ENCODE assay signal across 24 cellular contexts in the genomic region with DNA sequence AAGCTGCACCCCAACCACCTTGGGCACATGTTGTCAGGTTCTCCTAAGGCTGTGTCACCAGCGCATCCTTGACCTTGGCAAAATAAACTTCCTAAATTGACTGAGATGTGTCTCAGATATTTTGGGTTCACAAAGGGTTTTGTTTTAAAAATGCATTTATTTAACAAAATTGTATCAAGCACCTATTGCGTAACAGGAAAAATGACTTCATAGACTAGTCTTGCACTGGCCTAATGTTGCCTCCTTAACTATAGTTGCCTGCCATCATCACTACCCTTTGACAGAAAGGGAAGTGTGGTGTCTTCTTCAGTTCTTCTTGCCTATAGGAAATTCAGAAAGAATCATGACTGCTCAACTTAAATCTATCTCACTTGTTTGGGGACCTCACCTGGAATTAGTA.
"Had no signal": no experiment of that assay in that cellular context is flagged by ENCODE, and none has a peak within 500 bp of the region (broad histone marks: within the 10 kb centered on the region; RNA-seq: fewer than 3 reads in every experiment).

No MANE protein-coding gene starts in this region.

- H3K9me3 ChIP-seq: ascending aorta, SJCRH30 had no signal

- FAIRE-seq: TTC549 had no signal

- H3K27me3 Mint-ChIP-seq: activated CD4-positive, alpha-beta T cell treated with anti-CD3 and anti-CD28 coated beads, Interleukin-2, amount 10 ng/mL, durations not matched to agents 24 days and 14 days; activated CD8-positive, alpha-beta T cell treated with anti-CD3 and anti-CD28 coated beads for 36 hours; activated naive CD4-positive, alpha-beta T cell treated with anti-CD3 and anti-CD28 coated beads, Interleukin-2, amount 50 U/mL, for 24 hours; activated naive CD8-positive, alpha-beta T cell treated with anti-CD3 and anti-CD28 coated beads, Interleukin-2, amount 10 ng/mL, durations not matched to agents 7 days and 5 days had no signal

- H3K27me3 ChIP-seq: ascending aorta, SJCRH30 had no signal

- ATAC-seq: activated CD8-positive, alpha-beta T cell treated with anti-CD3 and anti-CD28 coated beads for 36 hours; activated T-cell treated with anti-CD3 and anti-CD28 coated beads, Interleukin-2, amount 50 U/mL, for 72 hours; Panc1 had no signal

- H3K27ac ChIP-seq: ascending aorta, SJCRH30, SK-N-MC had no signal

- DNase-seq: activated CD4-positive, alpha-beta T cell treated with anti-CD3 and anti-CD28 coated beads, Interleukin-2, amount 10 ng/mL, durations not matched to agents 24 days and 14 days; activated CD4-positive, alpha-beta T cell treated with anti-CD3 and anti-CD28 coated beads, Interleukin-2, amount 50 U/mL, for 4 hours; activated CD8-positive, alpha-beta T cell treated with anti-CD3 and anti-CD28 coated beads for 36 hours; activated gamma-delta T cell; activated naive CD4-positive, alpha-beta T cell treated with Interleukin-2 at 50 U/mL for 16 hours; activated naive CD8-positive, alpha-beta T cell treated with anti-CD3 and anti-CD28 coated beads, Interleukin-2, amount 10 ng/mL, durations not matched to agents 7 days and 5 days; activated T-cell treated with anti-CD3 and anti-CD28 coated beads, Interleukin-2, amount 50 U/mL, for 1 hour; activated T-cell treated with anti-CD3 and anti-CD28 coated beads, Interleukin-2, amount 50 U/mL, for 72 hours; amygdala; NCI-H1105; NCI-H1417 treated with DMSO at 0.1 percent for 48 hours; NCI-H187 treated with DMSO at 0.1 percent for 48 hours; NCI-H2081; NCI-H345; NCI-H524 treated with DMSO at 0.1 percent for 48 hours; SHP77; SJCRH30; T1000 had no signal

- H3K36me3 ChIP-seq: ascending aorta, SJCRH30 had no signal

- H3K4me3 Mint-ChIP-seq: activated CD4-positive, alpha-beta T cell treated with anti-CD3 and anti-CD28 coated beads, Interleukin-2, amount 10 ng/mL, durations not matched to agents 24 days and 14 days; activated CD8-positive, alpha-beta T cell treated with anti-CD3 and anti-CD28 coated beads for 36 hours; activated naive CD4-positive, alpha-beta T cell treated with anti-CD3 and anti-CD28 coated beads, Interleukin-2, amount 50 U/mL, for 24 hours; activated naive CD8-positive, alpha-beta T cell treated with anti-CD3 and anti-CD28 coated beads, Interleukin-2, amount 10 ng/mL, durations not matched to agents 7 days and 5 days; activated T-cell treated with anti-CD3 and anti-CD28 coated beads, Interleukin-2, amount 50 U/mL, for 72 hours had no signal

- H3K36me3 Mint-ChIP-seq: activated naive CD4-positive, alpha-beta T cell treated with anti-CD3 and anti-CD28 coated beads, Interleukin-2, amount 50 U/mL, for 24 hours; activated naive CD8-positive, alpha-beta T cell treated with anti-CD3 and anti-CD28 coated beads, Interleukin-2, amount 10 ng/mL, durations not matched to agents 7 days and 5 days had no signal

- H3K4me1 ChIP-seq: ascending aorta had no signal

- H3K9me3 Mint-ChIP-seq: activated CD4-positive, alpha-beta T cell treated with anti-CD3 and anti-CD28 coated beads, Interleukin-2, amount 10 ng/mL, durations not matched to agents 24 days and 14 days; activated CD8-positive, alpha-beta T cell treated with anti-CD3 and anti-CD28 coated beads for 36 hours; activated naive CD4-positive, alpha-beta T cell treated with anti-CD3 and anti-CD28 coated beads, Interleukin-2, amount 50 U/mL, for 24 hours; activated naive CD8-positive, alpha-beta T cell treated with anti-CD3 and anti-CD28 coated beads, Interleukin-2, amount 10 ng/mL, durations not matched to agents 7 days and 5 days; activated T-cell treated with anti-CD3 and anti-CD28 coated beads, Interleukin-2, amount 50 U/mL, for 72 hours; activated T-helper 2 cell treated with anti-CD3 and anti-CD28 coated beads, Interferon-gamma antibody, Interleukin-2, Interleukin-4, amounts not matched to agents 10 μg/mL and 5 μg/mL and 100 μg/mL, durations not matched to agents 14 hours and 24 hours and 36 hours had no signal

- H3K27ac Mint-ChIP-seq: activated CD4-positive, alpha-beta T cell treated with anti-CD3 and anti-CD28 coated beads, Interleukin-2, amount 10 ng/mL, durations not matched to agents 24 days and 14 days; activated CD8-positive, alpha-beta T cell treated with anti-CD3 and anti-CD28 coated beads for 36 hours; activated naive CD4-positive, alpha-beta T cell treated with anti-CD3 and anti-CD28 coated beads, Interleukin-2, amount 50 U/mL, for 24 hours; activated naive CD8-positive, alpha-beta T cell treated with anti-CD3 and anti-CD28 coated beads, Interleukin-2, amount 10 ng/mL, durations not matched to agents 7 days and 5 days; activated T-cell treated with anti-CD3 and anti-CD28 coated beads, Interleukin-2, amount 50 U/mL, for 72 hours; activated T-helper 2 cell treated with anti-CD3 and anti-CD28 coated beads, Interferon-gamma antibody, Interleukin-2, Interleukin-4, amounts not matched to agents 10 μg/mL and 5 μg/mL and 100 μg/mL, durations not matched to agents 14 hours and 24 hours and 36 hours had no signal

- H3K4me3 ChIP-seq: ascending aorta, SJCRH30, SK-N-MC had no signal
